Comparison of ENCODE assay signal across 21 cellular contexts in the genomic region with DNA sequence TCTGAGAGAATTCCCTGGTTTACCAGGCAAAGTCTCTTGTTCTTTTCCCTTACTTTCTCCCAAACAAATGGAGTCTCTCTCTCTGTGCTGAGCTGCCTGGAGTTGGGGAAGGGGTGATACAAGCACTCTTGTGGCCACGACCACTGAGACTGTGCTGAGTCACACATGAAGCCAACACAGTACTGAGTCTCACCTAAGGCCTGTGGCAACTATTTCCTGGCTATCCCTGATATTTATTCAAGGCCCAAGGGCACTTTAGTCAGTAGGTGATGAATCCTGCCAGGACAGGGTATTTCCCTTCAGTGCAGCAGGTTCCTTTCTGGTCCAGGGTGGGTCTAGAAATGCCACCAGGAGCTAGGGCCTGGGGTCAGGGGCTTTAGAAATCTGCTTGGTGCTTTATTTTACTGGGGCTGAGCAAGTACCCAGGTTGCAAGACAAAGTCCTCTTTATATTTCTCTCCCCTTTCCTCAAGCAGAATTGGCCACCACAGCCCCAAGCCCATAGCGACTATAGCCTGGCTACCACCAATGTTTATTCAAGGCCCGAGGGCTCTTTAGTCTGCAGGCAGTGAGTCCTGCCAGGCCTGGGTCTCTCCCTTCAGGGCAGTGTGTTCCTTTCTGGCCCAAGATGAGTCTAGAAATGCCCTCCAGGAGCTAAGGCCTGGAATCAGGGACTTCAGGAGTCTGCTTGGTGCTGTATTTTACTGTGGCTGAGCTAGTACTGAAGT. TPM values are rescaled to one million over a fixed set of nuclear protein-coding genes. Genes with fewer than 3 reads are reported as not detected.
DNase-seq lines count a peak whose midpoint lies in the region; ATAC-seq, FAIRE-seq and TF ChIP-seq lines count a peak whose summit lies in the region.
"Had no signal": no experiment of that assay in that cellular context is flagged by ENCODE, and none has a peak within 500 bp of the region (broad histone marks: within the 10 kb centered on the region; RNA-seq: fewer than 3 reads in every experiment).

No MANE protein-coding gene starts in this region.

- H3K4me1 ChIP-seq in astrocyte (ENCODE audit: insufficient read depth, low read length) (peaks cover 6% of the 10 kb centered on the region), left lung (no peaks in the 10 kb centered on the region)
- H3K4me1 ChIP-seq in naive thymus-derived CD4-positive, alpha-beta T cell (ENCODE audit: control insufficient read depth in 2 of 2, insufficient read depth in 2 of 2, low read length in 2 of 2) = no peaks in the 10 kb centered on the region
- H3K4me1 ChIP-seq: ascending aorta, esophagus squamous epithelium, testis had no signal

- no peak for FAIRE-seq in astrocyte (lab: Jason Lieb, UNC)

- H3K9ac ChIP-seq in astrocyte (ENCODE audit: low read length) = peak overlapping the region; percentile 23

- peak; percentile 7 for DNase-seq in Calu3
- DNase-seq in HK-2 (ENCODE audit: unreplicated experiment) = peak; percentile 1
- no peak for DNase-seq in astrocyte (ENCODE audit: low read depth)
- DNase-seq in left lung = no peak
- DNase-seq in naive thymus-derived CD4-positive, alpha-beta T cell = no peak
- no peak for DNase-seq in mesenteric fat pad (ENCODE audit: low spot score)
- no peak for DNase-seq in iPS-NIHi11 (ENCODE audit: low spot score)
- no peak for DNase-seq in 8988T
- DNase-seq: activated gamma-delta T cell treated with Interleukin-2 at 50 U/mL for 16 hours; DMS 273 treated with DMSO at 0.1 percent for 48 hours; esophagus squamous epithelium; NCI-H2081; NCI-H526 treated with DMSO at 0.1 percent for 48 hours; OCI-M1; ovary; stimulated activated CD4-positive, alpha-beta T cell treated with anti-CD3 and anti-CD28 coated beads, Interleukin-4, amount 100 ng/mL, for 1 hour; testis had no signal

- CTCF ChIA-PET in Calu3 (lab: Charles Lee) = interaction anchor here (1.3 kb wide), 1 partner anchor 55 kb away, joined by 3 read pairs; no protein-coding TSS in a partner anchor
- CTCF ChIA-PET in naive thymus-derived CD4-positive, alpha-beta T cell (lab: Charles Lee) = no interaction called here

- H4K20me1 ChIP-seq in astrocyte (ENCODE audit: insufficient read depth, low read length) = no peaks in the 10 kb centered on the region

- H3K79me2 ChIP-seq in astrocyte (ENCODE audit: insufficient read depth, low read length) = no peaks in the 10 kb centered on the region

- H3K4me1 Mint-ChIP-seq in Calu3 (ENCODE audit: low read depth, unreplicated experiment) = peaks cover 19% of the 10 kb centered on the region
- peaks cover 14% of the 10 kb centered on the region for H3K4me1 Mint-ChIP-seq in astrocyte (ENCODE audit: low read depth, unreplicated experiment)
- peaks cover 0 to 6% (median 0%) of the 10 kb centered on the region in 7 donors for H3K4me1 Mint-ChIP-seq in naive thymus-derived CD4-positive, alpha-beta T cell

- H3K27ac Mint-ChIP-seq in Calu3 (ENCODE audit: unreplicated experiment) (peak overlapping the region; percentile 83), astrocyte (ENCODE audit: unreplicated experiment) (no peak overlapping the region)
- peak overlapping the region in 1 of 9 donors; percentile 48 for H3K27ac Mint-ChIP-seq in naive thymus-derived CD4-positive, alpha-beta T cell

- H3K36me3 ChIP-seq in astrocyte (ENCODE audit: insufficient read depth, low read length) = no peaks in the 10 kb centered on the region
- no peaks in the 10 kb centered on the region for H3K36me3 ChIP-seq in left lung
- H3K36me3 ChIP-seq in naive thymus-derived CD4-positive, alpha-beta T cell (ENCODE audit: control insufficient read depth in 2 of 3, insufficient read depth in 3 of 3, low read length in 3 of 3) = no peaks in the 10 kb centered on the region
- H3K36me3 ChIP-seq: ascending aorta, esophagus squamous epithelium, ovary had no signal

- peak overlapping the region; percentile 43 for H3K4me2 ChIP-seq in astrocyte (ENCODE audit: low read length)

- H3K27me3 Mint-ChIP-seq in Calu3 (ENCODE audit: unreplicated experiment) (no peaks in the 10 kb centered on the region), astrocyte (ENCODE audit: low read depth, unreplicated experiment) (peaks cover 3% of the 10 kb centered on the region)
- H3K27me3 Mint-ChIP-seq in naive thymus-derived CD4-positive, alpha-beta T cell = no peaks in the 10 kb centered on the region

- H3K9me3 ChIP-seq in astrocyte (ENCODE audit: insufficient read depth, low read depth, low read length) (no peaks in the 10 kb centered on the region), left lung (no peaks in the 10 kb centered on the region)
- no peaks in the 10 kb centered on the region for H3K9me3 ChIP-seq in naive thymus-derived CD4-positive, alpha-beta T cell (ENCODE audit: control insufficient read depth in 2 of 3, low read length in 3 of 3)
- H3K9me3 ChIP-seq: ascending aorta, esophagus squamous epithelium, ovary, testis had no signal

- H3K36me3 Mint-ChIP-seq in Calu3 (ENCODE audit: insufficient read depth, unreplicated experiment) = peaks cover 12% of the 10 kb centered on the region
- no peaks in the 10 kb centered on the region for H3K36me3 Mint-ChIP-seq in astrocyte (ENCODE audit: low read depth, unreplicated experiment)
- peaks cover 0 to 5% (median 2%) of the 10 kb centered on the region in 5 donors for H3K36me3 Mint-ChIP-seq in naive thymus-derived CD4-positive, alpha-beta T cell

- H3K4me3 ChIP-seq in astrocyte (ENCODE audit: insufficient read depth, low read depth, low read length) (no peak overlapping the region), left lung (no peak overlapping the region)
- no peak overlapping the region for H3K4me3 ChIP-seq in naive thymus-derived CD4-positive, alpha-beta T cell (ENCODE audit: low read length)
- H3K4me3 ChIP-seq: ascending aorta, esophagus squamous epithelium, ovary, testis had no signal

- intact Hi-C loops in Calu3 (cut with micrococcal nuclease; ENCODE audit: unreplicated experiment) (no loop called here), left lung (cut with DNase I) (no loop called here)
- intact Hi-C loops in naive thymus-derived CD4-positive, alpha-beta T cell (cut with micrococcal nuclease) = no loop called here

- ATAC-seq in left lung = peak; percentile 71
- no peak for ATAC-seq in naive thymus-derived CD4-positive, alpha-beta T cell

- POLR2A ChIA-PET in naive thymus-derived CD4-positive, alpha-beta T cell (lab: Charles Lee) = no interaction called here

- H3K27me3 ChIP-seq in astrocyte (ENCODE audit: insufficient read depth, low read length) (no peaks in the 10 kb centered on the region), left lung (no peaks in the 10 kb centered on the region)
- no peaks in the 10 kb centered on the region for H3K27me3 ChIP-seq in naive thymus-derived CD4-positive, alpha-beta T cell (ENCODE audit: control insufficient read depth in 2 of 2, insufficient read depth in 2 of 2, low read length in 2 of 2)
- H3K27me3 ChIP-seq: ascending aorta, esophagus squamous epithelium, ovary, testis had no signal

- TF ChIP-seq CTCF in Calu3 (IDR thresholded peaks at IDR 0.05; ENCODE audit: unreplicated experiment) = no peak
- TF ChIP-seq CTCF in astrocyte (IDR thresholded peaks at IDR 0.05; ENCODE audit: insufficient read depth, low read depth, low read length) = no peak
- TF ChIP-seq CTCF in left lung (IDR thresholded peaks at IDR 0.05) = no peak

- H3K9me3 Mint-ChIP-seq in Calu3 (ENCODE audit: low read depth, unreplicated experiment) (peaks cover 2% of the 10 kb centered on the region), astrocyte (ENCODE audit: unreplicated experiment) (no peaks in the 10 kb centered on the region)
- peaks cover 0 to 3% (median 0%) of the 10 kb centered on the region in 11 donors for H3K9me3 Mint-ChIP-seq in naive thymus-derived CD4-positive, alpha-beta T cell

- no peak overlapping the region for H2AFZ ChIP-seq in astrocyte (ENCODE audit: low read depth, low read length)

- BruUV-seq in Calu3 (replicated peaks; lab: Mats Ljungman, UMichigan) = no TSS peak

- H3K4me3 Mint-ChIP-seq in Calu3 (ENCODE audit: low read depth, unreplicated experiment) (no peak overlapping the region), astrocyte (ENCODE audit: unreplicated experiment) (no peak overlapping the region)
- no peak overlapping the region for H3K4me3 Mint-ChIP-seq in naive thymus-derived CD4-positive, alpha-beta T cell

- H3K27ac ChIP-seq in astrocyte (ENCODE audit: low read depth, low read length) (peak overlapping the region; percentile 47), left lung (peak overlapping the region in 1 of 2 donors; percentile 41)
- H3K27ac ChIP-seq in naive thymus-derived CD4-positive, alpha-beta T cell (ENCODE audit: low read depth, low read length) = no peak overlapping the region
- H3K27ac ChIP-seq: ascending aorta, esophagus squamous epithelium, ovary, testis, VCaP had no signal

RNA-seq across cellular contexts. Expression of a gene that starts 10.5 kb away (rescaled TPM):
- total RNA-seq in Calu3 (2022) (not detected in 2 replicates), astrocyte (not detected in 2 replicates), left lung (not detected), mesenteric fat pad (not detected)
- total RNA-seq in naive thymus-derived CD4-positive, alpha-beta T cell = not detected
- not detected for polyA plus RNA-seq in naive thymus-derived CD4-positive, alpha-beta T cell
- total RNA-seq: ascending aorta, dermis microvascular lymphatic vessel endothelial cell, esophagus squamous epithelium, ovary had no signal
- polyA plus RNA-seq: BJ, ovary had no signal

RNA-seq across cellular contexts. Expression of a gene that starts 51.3 kb away (rescaled TPM):
- total RNA-seq in Calu3 (2022) = 0.33 and 0.83 TPM in 2 replicates
- not detected in 2 replicates for total RNA-seq in astrocyte
- 10 to 100 TPM in 1 of 2 donors, 1 to 10 TPM in 1; 7.4 to 14.3 TPM for total RNA-seq in left lung
- 1 to 10 TPM in 4 of 5 experiments, under 1 TPM in 1; 0.10 to 3.4 (median 1.5) TPM for total RNA-seq in naive thymus-derived CD4-positive, alpha-beta T cell
- 1 to 10 TPM in 1 of 2 donors, under 1 TPM in 1; 0.09 to 2.1 TPM for polyA plus RNA-seq in naive thymus-derived CD4-positive, alpha-beta T cell
- not detected for total RNA-seq in mesenteric fat pad
- total RNA-seq: ascending aorta, dermis microvascular lymphatic vessel endothelial cell had no signal
- polyA plus RNA-seq: BJ had no signal

Comparison
In these comparisons a context has a peak if more than half of its experiments do, and no peak if none do; other contexts are left out.
1. DNase-seq: peak in Calu3 (single experiment) and HK-2 (single experiment); none in astrocyte (single experiment), left lung (0 of 2), naive thymus-derived CD4-positive, alpha-beta T cell (0 of 9), mesenteric fat pad (single experiment), iPS-NIHi11 (single experiment) and 8988T (single experiment).